ENCODE assay signal across 20 cellular contexts in the genomic region with DNA sequence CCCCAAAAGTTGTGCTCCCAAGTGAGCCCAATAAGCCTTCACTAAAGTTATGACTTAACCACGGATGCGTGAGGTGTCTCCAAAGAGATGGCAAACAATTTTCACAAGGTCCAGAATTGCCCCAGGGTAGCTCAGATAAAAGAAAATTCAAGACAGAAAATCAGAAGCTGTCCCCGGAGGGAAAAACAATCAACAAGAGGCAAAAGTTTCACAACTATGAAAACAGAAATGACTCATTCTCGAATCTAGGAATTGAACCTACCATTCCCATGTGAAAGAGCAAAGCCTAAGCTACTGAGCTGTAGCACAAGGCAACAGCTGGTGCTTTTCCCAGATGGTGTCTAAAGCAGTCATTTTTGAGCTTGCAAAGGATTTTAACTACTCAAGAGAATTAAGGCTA. TPM values are rescaled to one million over a fixed set of nuclear protein-coding genes. Genes with fewer than 3 reads are reported as not detected.
DNase-seq lines count a peak whose midpoint lies in the region; ATAC-seq and TF ChIP-seq lines count a peak whose summit lies in the region.
"Had no signal": no experiment of that assay in that cellular context is flagged by ENCODE, and none has a peak within 500 bp of the region (broad histone marks: within the 10 kb centered on the region; RNA-seq: fewer than 3 reads in every experiment).

No MANE protein-coding gene starts in this region.

- no peaks in the 10 kb centered on the region for H3K27me3 Mint-ChIP-seq in type B pancreatic cell

- H3K4me3 ChIP-seq in heart left ventricle = no peak overlapping the region
- no peak overlapping the region for H3K4me3 ChIP-seq in fibroblast of pulmonary artery (replicated peaks; ENCODE audit: low read depth, low read length)
- H3K4me3 ChIP-seq: breast epithelium, HAP-1 had no signal

- H3K27ac ChIP-seq in heart left ventricle = no peak overlapping the region
- H3K27ac ChIP-seq: breast epithelium, foreskin keratinocyte, neutrophil had no signal

- no peaks in the 10 kb centered on the region for H3K4me1 ChIP-seq in heart left ventricle
- H3K4me1 ChIP-seq: breast epithelium, foreskin keratinocyte, HAP-1 had no signal

- no peak overlapping the region for H3K4me3 Mint-ChIP-seq in type B pancreatic cell
- H3K4me3 Mint-ChIP-seq: activated naive CD4-positive, alpha-beta T cell treated with anti-CD3 and anti-CD28 coated beads, Interleukin-2, amount 50 U/mL, for 24 hours had no signal

- no peak overlapping the region for H3K27ac Mint-ChIP-seq in type B pancreatic cell
- H3K27ac Mint-ChIP-seq: activated naive CD4-positive, alpha-beta T cell treated with anti-CD3 and anti-CD28 coated beads, Interleukin-2, amount 50 U/mL, for 24 hours had no signal

- no peaks in the 10 kb centered on the region for H3K36me3 Mint-ChIP-seq in type B pancreatic cell
- H3K36me3 Mint-ChIP-seq: activated naive CD4-positive, alpha-beta T cell treated with anti-CD3 and anti-CD28 coated beads, Interleukin-2, amount 50 U/mL, for 24 hours had no signal

- H3K9me3 Mint-ChIP-seq in type B pancreatic cell = peaks cover 15% of the 10 kb centered on the region

- TF ChIP-seq CTCF in heart left ventricle (IDR thresholded peaks at IDR 0.05) (no peak), fibroblast of pulmonary artery (IDR thresholded peaks at IDR 0.05; ENCODE audit: low read length, missing control alignments) (no peak), type B pancreatic cell (conservative IDR thresholded peaks at IDR 0.05) (no peak)

- no peaks in the 10 kb centered on the region for H3K36me3 ChIP-seq in heart left ventricle
- H3K36me3 ChIP-seq: breast epithelium, HAP-1, neutrophil had no signal

- no peak for TF ChIP-seq POLR2A in heart left ventricle (IDR thresholded peaks at IDR 0.05)

- H3K27me3 ChIP-seq in heart left ventricle = peaks cover 0 to 6% (median 0%) of the 10 kb centered on the region in 9 donors
- H3K27me3 ChIP-seq: breast epithelium, foreskin keratinocyte, neutrophil had no signal

- no peaks in the 10 kb centered on the region for H3K9me3 ChIP-seq in heart left ventricle
- H3K9me3 ChIP-seq: breast epithelium, HAP-1, neutrophil had no signal

- no peaks in the 10 kb centered on the region for H3K4me1 Mint-ChIP-seq in type B pancreatic cell (ENCODE audit: unreplicated experiment)
- H3K4me1 Mint-ChIP-seq: activated naive CD4-positive, alpha-beta T cell treated with anti-CD3 and anti-CD28 coated beads, Interleukin-2, amount 50 U/mL, for 24 hours had no signal

- DNase-seq in left ventricle myocardium superior (no peak), heart left ventricle (no peak), NCI-H82 treated with DMSO at 0.1 percent for 48 hours (lab: John Stamatoyannopoulos, UW; ENCODE audit: unreplicated experiment) (peak; percentile 79), fibroblast of pulmonary artery (ENCODE audit: low read depth) (peak; percentile 33), HCEC 1CT (no peak), type B pancreatic cell (ENCODE audit: extremely low spot score, unreplicated experiment) (no peak)
- DNase-seq: activated CD4-positive, alpha-beta T cell treated with anti-CD3 and anti-CD28 coated beads for 1 hour; COR-L47; KBM-7; mesendoderm; NCI-H187 treated with DMSO at 0.1 percent for 48 hours; stimulated activated CD4-positive, alpha-beta T cell treated with anti-CD3 and anti-CD28 coated beads, Interleukin-4, amount 100 ng/mL, for 4 hours; T-helper 2 cell had no signal

- 58 to 62% (median 59%) methylated on average over 4 of the region's 4 CpGs for WGBS in heart left ventricle, 4 donors

- ATAC-seq in left ventricle myocardium superior (peak; percentile 69), heart left ventricle (no peak), HG02623 (IDR thresholded peaks at IDR 0.05; ENCODE audit: unreplicated experiment) (no peak), GM21515 (IDR thresholded peaks at IDR 0.05; ENCODE audit: unreplicated experiment) (no peak)
- ATAC-seq: foreskin keratinocyte had no signal

- intact Hi-C loops in left ventricle myocardium superior (cut with micrococcal nuclease) = no loop called here
- intact Hi-C loops in heart left ventricle (cut with DNase I) = loop anchor here in 1 of 10 donors (5.0 kb wide), 1 partner anchor 50 kb away; no protein-coding TSS in a partner anchor

RNA-seq across cellular contexts. Expression of a gene that starts 33.5 kb away (rescaled TPM):
- total RNA-seq in left ventricle myocardium superior (0.72 TPM), heart left ventricle (under 1 TPM in 3 of 9 donors, not detected in 6; 0.13 to 0.45 (median 0.33) TPM), type B pancreatic cell (ENCODE audit: low replicate concordance) (0.34 TPM in 1 of 2 replicates, not detected in the other)
- under 1 TPM; 0.11 to 0.19 TPM for polyA plus RNA-seq in heart left ventricle

Comparison
In these comparisons a context has a peak if more than half of its experiments do, and no peak if none do; other contexts are left out.
1. DNase-seq: peak in NCI-H82 treated with DMSO at 0.1 percent for 48 hours (single experiment) and fibroblast of pulmonary artery (single experiment); none in left ventricle myocardium superior (single experiment), heart left ventricle (0 of 5), HCEC 1CT (single experiment) and type B pancreatic cell (single experiment).